2 cellular contexts compared by ENCODE assay signal in the genomic region with DNA sequence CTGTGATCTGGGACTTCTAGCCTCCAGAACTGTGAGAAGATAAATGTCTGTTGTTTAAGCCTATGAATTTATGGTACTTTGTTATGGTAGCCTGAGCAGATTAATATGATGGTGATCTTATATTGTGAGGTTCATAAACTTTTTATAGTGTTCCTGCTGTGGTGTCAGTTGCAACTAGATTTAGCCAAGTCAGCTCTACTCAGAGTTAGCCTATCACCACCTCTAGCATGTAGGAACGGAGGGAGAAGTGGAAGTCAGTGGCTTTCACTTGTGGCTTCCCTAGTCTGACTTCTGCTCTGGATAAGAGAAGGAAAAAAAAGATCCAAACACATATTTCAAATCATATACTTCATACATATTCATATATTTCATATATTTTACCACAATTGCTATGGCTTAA.
TF ChIP-seq lines count a peak whose summit lies in the region.

No MANE protein-coding gene starts in this region.

TF ChIP-seq in A549, 52 proteins besides CTCF, POLR2A, EP300 and RAD21:
- TF ChIP-seq MYC (IDR thresholded peaks at IDR 0.05; ENCODE audit: borderline replicate concordance, low read length) = no peak
- TF ChIP-seq KDM1A (IDR thresholded peaks at IDR 0.05; ENCODE audit: low read depth) = no peak
- peak; percentile 13 for TF ChIP-seq MAFK (IDR thresholded peaks at IDR 0.05; ENCODE audit: partially characterized antibody)

TF ChIP-seq in HepG2, 621 proteins besides CTCF, POLR2A, EP300 and RAD21 (continued from another document):
- TF ChIP-seq, protein P1, sequence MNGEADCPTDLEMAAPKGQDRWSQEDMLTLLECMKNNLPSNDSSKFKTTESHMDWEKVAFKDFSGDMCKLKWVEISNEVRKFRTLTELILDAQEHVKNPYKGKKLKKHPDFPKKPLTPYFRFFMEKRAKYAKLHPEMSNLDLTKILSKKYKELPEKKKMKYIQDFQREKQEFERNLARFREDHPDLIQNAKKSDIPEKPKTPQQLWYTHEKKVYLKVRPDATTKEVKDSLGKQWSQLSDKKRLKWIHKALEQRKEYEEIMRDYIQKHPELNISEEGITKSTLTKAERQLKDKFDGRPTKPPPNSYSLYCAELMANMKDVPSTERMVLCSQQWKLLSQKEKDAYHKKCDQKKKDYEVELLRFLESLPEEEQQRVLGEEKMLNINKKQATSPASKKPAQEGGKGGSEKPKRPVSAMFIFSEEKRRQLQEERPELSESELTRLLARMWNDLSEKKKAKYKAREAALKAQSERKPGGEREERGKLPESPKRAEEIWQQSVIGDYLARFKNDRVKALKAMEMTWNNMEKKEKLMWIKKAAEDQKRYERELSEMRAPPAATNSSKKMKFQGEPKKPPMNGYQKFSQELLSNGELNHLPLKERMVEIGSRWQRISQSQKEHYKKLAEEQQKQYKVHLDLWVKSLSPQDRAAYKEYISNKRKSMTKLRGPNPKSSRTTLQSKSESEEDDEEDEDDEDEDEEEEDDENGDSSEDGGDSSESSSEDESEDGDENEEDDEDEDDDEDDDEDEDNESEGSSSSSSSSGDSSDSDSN (CRISPR knock-in tag; IDR thresholded peaks at IDR 0.05) = no peak
- TF ChIP-seq CCAR2 (optimal IDR thresholded peaks at IDR 0.05; ENCODE audit: low read depth, low read length) = no peak
- peak in 1 of 2 experiments; percentile 43; a peak in 2 of 4 replicates for TF ChIP-seq MAFK (conservative IDR thresholded peaks at IDR 0.05 in 1 of 2, IDR thresholded peaks at IDR 0.05 in 1 of 2; ENCODE audit: low read length in 2 of 2)
- no peak for TF ChIP-seq ZNF547 (CRISPR knock-in tag; IDR thresholded peaks at IDR 0.05)
- TF ChIP-seq U2AF1 (optimal IDR thresholded peaks at IDR 0.05; ENCODE audit: low read depth, low read length) = no peak
- TF ChIP-seq, protein P2, sequence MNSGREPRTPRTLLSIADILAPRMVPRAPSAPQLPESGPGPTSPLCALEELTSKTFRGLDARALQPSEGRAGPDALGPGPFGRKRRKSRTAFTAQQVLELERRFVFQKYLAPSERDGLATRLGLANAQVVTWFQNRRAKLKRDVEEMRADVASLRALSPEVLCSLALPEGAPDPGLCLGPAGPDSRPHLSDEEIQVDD (CRISPR knock-in tag; IDR thresholded peaks at IDR 0.05; ENCODE audit: borderline replicate concordance) = no peak
- TF ChIP-seq, protein P3, sequence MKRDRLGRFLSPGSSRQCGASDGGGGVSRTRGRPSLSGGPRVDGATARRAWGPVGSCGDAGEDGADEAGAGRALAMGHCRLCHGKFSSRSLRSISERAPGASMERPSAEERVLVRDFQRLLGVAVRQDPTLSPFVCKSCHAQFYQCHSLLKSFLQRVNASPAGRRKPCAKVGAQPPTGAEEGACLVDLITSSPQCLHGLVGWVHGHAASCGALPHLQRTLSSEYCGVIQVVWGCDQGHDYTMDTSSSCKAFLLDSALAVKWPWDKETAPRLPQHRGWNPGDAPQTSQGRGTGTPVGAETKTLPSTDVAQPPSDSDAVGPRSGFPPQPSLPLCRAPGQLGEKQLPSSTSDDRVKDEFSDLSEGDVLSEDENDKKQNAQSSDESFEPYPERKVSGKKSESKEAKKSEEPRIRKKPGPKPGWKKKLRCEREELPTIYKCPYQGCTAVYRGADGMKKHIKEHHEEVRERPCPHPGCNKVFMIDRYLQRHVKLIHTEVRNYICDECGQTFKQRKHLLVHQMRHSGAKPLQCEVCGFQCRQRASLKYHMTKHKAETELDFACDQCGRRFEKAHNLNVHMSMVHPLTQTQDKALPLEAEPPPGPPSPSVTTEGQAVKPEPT (CRISPR knock-in tag; IDR thresholded peaks at IDR 0.05; ENCODE audit: low read depth) = no peak
- 0 out of 2 replicates have a peak, but pooled peaks have one; percentile 12 for TF ChIP-seq MAFF (IDR thresholded peaks at IDR 0.05; ENCODE audit: low read depth, low read length)
- TF ChIP-seq ZNF382 (CRISPR knock-in tag; IDR thresholded peaks at IDR 0.05; ENCODE audit: borderline replicate concordance) = no peak
TF ChIP-seq in HepG2: peak in this region for 2.
